In the genomic region with DNA sequence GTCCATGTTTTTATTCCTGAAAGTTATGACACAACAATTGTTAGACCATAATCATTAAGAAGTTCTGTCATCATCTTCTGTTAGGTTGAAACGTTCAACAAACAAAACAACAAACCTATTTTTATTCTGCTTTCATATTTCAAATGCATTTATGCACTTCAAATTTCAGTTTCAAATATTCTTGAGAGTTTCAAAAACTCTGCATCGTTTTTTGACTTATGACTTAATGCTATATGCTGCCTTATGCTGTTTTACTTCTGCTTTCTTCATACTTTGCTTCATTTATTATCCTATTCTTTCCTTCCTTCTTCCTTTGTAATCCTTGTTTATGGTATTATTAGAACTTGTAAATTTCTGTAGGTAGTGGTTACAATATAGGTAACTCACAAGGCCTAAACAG, we compare ENCODE assay signal across 12 cellular contexts.
A peak's percentile ranks its signal among the peaks of the same experiment; 100 is the strongest.
DNase-seq lines count a peak whose midpoint lies in the region; ATAC-seq, FAIRE-seq and TF ChIP-seq lines count a peak whose summit lies in the region.
"Had no signal": no experiment of that assay in that cellular context is flagged by ENCODE, and none has a peak within 500 bp of the region (broad histone marks: within the 10 kb centered on the region; RNA-seq: fewer than 3 reads in every experiment).

No MANE protein-coding gene starts in this region.

- H3K9me3 ChIP-seq in prostate gland (no peaks in the 10 kb centered on the region), aorta (ENCODE audit: control insufficient read depth, low read length) (no peaks in the 10 kb centered on the region), small intestine (ENCODE audit: control insufficient read depth, low read depth) (no peaks in the 10 kb centered on the region)

- no peaks in the 10 kb centered on the region for H3K27me3 ChIP-seq in prostate gland (replicated peaks; ENCODE audit: insufficient read depth)
- H3K27me3 ChIP-seq in aorta (ENCODE audit: control insufficient read depth in 1 of 2, insufficient read depth in 2 of 2, low read length in 1 of 2), result no peaks in the 10 kb centered on the region
- no peaks in the 10 kb centered on the region for H3K27me3 ChIP-seq in small intestine (ENCODE audit: control insufficient read depth in 2 of 2, insufficient read depth in 2 of 2, low read length in 2 of 2)

- TF ChIP-seq POLR2A in prostate gland (IDR thresholded peaks at IDR 0.05), result no peak

- TF ChIP-seq CTCF in prostate gland (IDR thresholded peaks at IDR 0.05), result no peak

- intact Hi-C loops in prostate gland (cut with DNase I), result loop anchor here (5.0 to 10.0 kb wide), 2 partner anchors 553 to 691 kb away; a partner anchor contains a TSS
- intact Hi-C loops in aorta (cut with DNase I), result loop anchor here (10.0 kb wide), 5 partner anchors 113 to 313 kb away; no protein-coding TSS in a partner anchor

- peak overlapping the region; percentile 54 to 73 for H3K27ac ChIP-seq in prostate gland
- H3K27ac ChIP-seq in aorta (ENCODE audit: low read depth in 1 of 2, low read length in 2 of 2), result peak overlapping the region in 1 of 2 donors; percentile 52
- H3K27ac ChIP-seq in small intestine (ENCODE audit: low read depth in 1 of 2, low read length in 1 of 2), result no peak overlapping the region

- H3K4me3 ChIP-seq in prostate gland (no peak overlapping the region), aorta (ENCODE audit: low read length in 2 of 2) (no peak overlapping the region), small intestine (ENCODE audit: low read depth in 1 of 2, low read length in 2 of 2) (no peak overlapping the region)

- H3K4me1 ChIP-seq in prostate gland (replicated peaks), result peaks cover 20% of the 10 kb centered on the region
- H3K4me1 ChIP-seq in aorta (ENCODE audit: control insufficient read depth in 1 of 2, insufficient read depth in 2 of 2, low read length in 2 of 2), result peaks cover 5 to 17% of the 10 kb centered on the region in 2 donors
- peaks cover 0 to 8% of the 10 kb centered on the region in 2 donors for H3K4me1 ChIP-seq in small intestine (ENCODE audit: control insufficient read depth in 2 of 2, insufficient read depth in 1 of 2, low read depth in 1 of 2, low read length in 1 of 2)

- WGBS in prostate gland, result 82% methylated on average over 2 of the region's 2 CpGs
- WGBS in aorta, 2 donors, result 14 to 22% methylated on average over 2 of the region's 2 CpGs
- WGBS in small intestine, 3 donors, result 19 to 46% (median 25%) methylated on average over 2 of the region's 2 CpGs

- peaks cover 17% of the 10 kb centered on the region for H3K4me1 Mint-ChIP-seq in activated T-cell treated with anti-CD3 and anti-CD28 coated beads, Interleukin-2, amount 50 U/mL, for 24 hours (ENCODE audit: low read depth)

- H3K9me3 Mint-ChIP-seq in activated T-cell treated with anti-CD3 and anti-CD28 coated beads, Interleukin-2, amount 50 U/mL, for 24 hours, result no peaks in the 10 kb centered on the region
- H3K9me3 Mint-ChIP-seq: activated CD4-positive, alpha-beta T cell treated with anti-CD3 and anti-CD28 coated beads, Interleukin-2, amount 10 ng/mL, durations not matched to agents 24 days and 14 days; dendritic cell treated with granulocyte-macrophage colony-stimulating factor and Interleukin-4, amounts not matched to agents 40 ng/mL and 50 ng/mL, for 4 days had no signal

- H3K36me3 Mint-ChIP-seq in activated T-cell treated with anti-CD3 and anti-CD28 coated beads, Interleukin-2, amount 50 U/mL, for 24 hours (ENCODE audit: low read depth), result no peaks in the 10 kb centered on the region

- DNase-seq in prostate gland (ENCODE audit: low spot score) (no peak), aorta (no peak), DMS53 treated with DMSO at 0.1 percent for 48 hours (lab: John Stamatoyannopoulos, UW; ENCODE audit: unreplicated experiment) (no peak), small intestine (no peak)
- DNase-seq in activated T-cell treated with anti-CD3 and anti-CD28 coated beads, Interleukin-2, amount 50 U/mL, for 24 hours, result no peak
- DNase-seq: activated CD4-positive, alpha-beta T cell treated with anti-CD3 and anti-CD28 coated beads, Interleukin-2, amount 10 ng/mL, durations not matched to agents 24 days and 14 days; activated naive CD4-positive, alpha-beta T cell treated with Interleukin-2 at 50 U/mL for 16 hours; stimulated activated CD8-positive, alpha-beta memory T cell treated with anti-CD3 and anti-CD28 coated beads, Interleukin-4, amount 100 ng/mL, for 48 hours had no signal

- H3K27me3 Mint-ChIP-seq in activated T-cell treated with anti-CD3 and anti-CD28 coated beads, Interleukin-2, amount 50 U/mL, for 24 hours, result peaks cover 31% of the 10 kb centered on the region
- H3K27me3 Mint-ChIP-seq: dendritic cell treated with granulocyte-macrophage colony-stimulating factor and Interleukin-4, amounts not matched to agents 40 ng/mL and 50 ng/mL, for 4 days had no signal

- no peaks in the 10 kb centered on the region for H3K36me3 ChIP-seq in prostate gland
- H3K36me3 ChIP-seq in aorta (ENCODE audit: control insufficient read depth in 1 of 2, insufficient read depth in 2 of 2, low read length in 1 of 2), result no peaks in the 10 kb centered on the region
- no peaks in the 10 kb centered on the region for H3K36me3 ChIP-seq in small intestine (ENCODE audit: control insufficient read depth in 2 of 2, insufficient read depth in 2 of 2, low read length in 2 of 2)

- no peak overlapping the region for H3K27ac Mint-ChIP-seq in activated T-cell treated with anti-CD3 and anti-CD28 coated beads, Interleukin-2, amount 50 U/mL, for 24 hours
- H3K27ac Mint-ChIP-seq: activated CD4-positive, alpha-beta T cell treated with anti-CD3 and anti-CD28 coated beads, Interleukin-2, amount 10 ng/mL, durations not matched to agents 24 days and 14 days; dendritic cell treated with granulocyte-macrophage colony-stimulating factor and Interleukin-4, amounts not matched to agents 40 ng/mL and 50 ng/mL, for 4 days had no signal

- H3K4me3 Mint-ChIP-seq in activated T-cell treated with anti-CD3 and anti-CD28 coated beads, Interleukin-2, amount 50 U/mL, for 24 hours, result no peak overlapping the region
- H3K4me3 Mint-ChIP-seq: activated CD4-positive, alpha-beta T cell treated with anti-CD3 and anti-CD28 coated beads, Interleukin-2, amount 10 ng/mL, durations not matched to agents 24 days and 14 days; dendritic cell treated with granulocyte-macrophage colony-stimulating factor and Interleukin-4, amounts not matched to agents 40 ng/mL and 50 ng/mL, for 4 days had no signal

- ATAC-seq in GM18858 (IDR thresholded peaks at IDR 0.05; ENCODE audit: unreplicated experiment) (peak; percentile 67), GM21576 (IDR thresholded peaks at IDR 0.05; ENCODE audit: unreplicated experiment) (peak; percentile 65), HG03520 (IDR thresholded peaks at IDR 0.05; ENCODE audit: unreplicated experiment) (peak; percentile 40), aorta (ENCODE audit: low FRiP score) (no peak)

- FAIRE-seq in small intestine (lab: Jason Lieb, UNC), result no peak

Comparison
In these comparisons a context has a peak if more than half of its experiments do, and no peak if none do; other contexts are left out.
1. H3K27ac ChIP-seq: peak in prostate gland (2 of 2); none in small intestine (0 of 2).